8 cellular contexts compared by ENCODE assay signal in the genomic region with DNA sequence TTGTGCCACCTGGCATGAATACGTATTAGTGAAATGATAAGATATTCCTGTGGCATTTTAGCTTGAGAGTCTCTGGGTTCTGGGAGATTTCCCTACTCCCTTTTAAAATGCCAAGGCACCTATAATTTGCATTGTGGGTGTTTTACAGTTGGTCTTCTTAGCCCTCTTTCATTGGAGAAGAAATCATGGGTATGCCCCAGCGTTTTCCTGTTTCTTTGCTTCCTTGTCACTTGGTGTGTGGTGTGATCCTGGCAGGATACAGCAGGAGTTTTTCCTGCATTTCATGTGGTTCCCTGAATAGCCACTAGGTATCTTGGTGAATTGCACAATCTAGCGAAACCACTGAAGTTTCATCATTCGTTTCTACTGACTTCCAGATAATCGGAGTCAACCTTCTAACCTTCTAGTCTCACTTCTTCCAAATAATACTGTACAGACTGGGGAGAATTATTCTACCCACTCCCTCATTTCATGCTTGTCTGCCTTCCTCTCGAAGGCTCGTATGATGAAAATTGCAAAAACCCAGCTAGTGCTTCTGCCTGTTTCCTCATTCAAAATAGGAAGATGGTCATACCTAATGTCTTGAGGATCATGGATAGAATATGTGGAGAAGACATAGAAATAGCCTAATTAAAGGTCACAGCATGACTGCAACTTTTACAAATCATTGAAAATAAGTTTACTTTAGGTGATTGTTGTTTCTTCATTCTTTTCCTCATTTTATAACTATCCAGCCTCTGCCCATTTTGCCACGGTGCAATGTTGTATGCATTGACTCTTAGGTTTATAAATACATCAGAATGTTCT. TPM values are rescaled to one million over a fixed set of nuclear protein-coding genes. Genes with fewer than 3 reads are reported as not detected.
DNase-seq lines count a peak whose midpoint lies in the region; ATAC-seq lines count a peak whose summit lies in the region.

No MANE protein-coding gene starts in this region.

- H3K9me3 ChIP-seq in BLaER1, result no peaks in the 10 kb centered on the region

- peaks cover 6% of the 10 kb centered on the region; the same call in 1 of the 2 replicates for H3K36me3 ChIP-seq in BLaER1

- no peaks in the 10 kb centered on the region for H3K9me3 Mint-ChIP-seq in activated T-cell treated with anti-CD3 and anti-CD28 coated beads, Interleukin-2, amount 50 U/mL, for 72 hours
- peaks cover 0 to 2% (median under 1%) of the 10 kb centered on the region in 6 donors for H3K9me3 Mint-ChIP-seq in immature natural killer cell

- H3K4me1 ChIP-seq in BLaER1, result peaks cover 80% of the 10 kb centered on the region

- peak overlapping the region; percentile 38; the same call in 1 of the 2 replicates for H3K4me3 ChIP-seq in BLaER1

- peaks cover 62% of the 10 kb centered on the region for H4K20me1 ChIP-seq in BLaER1

- no peaks in the 10 kb centered on the region for H3K27me3 Mint-ChIP-seq in activated T-cell treated with anti-CD3 and anti-CD28 coated beads, Interleukin-2, amount 50 U/mL, for 72 hours (ENCODE audit: low read depth)
- peaks cover 80 to 86% (median 83%) of the 10 kb centered on the region in 3 donors for H3K27me3 Mint-ChIP-seq in immature natural killer cell (ENCODE audit: low read depth in 3 of 3)

- peaks cover 22% of the 10 kb centered on the region; the same call in 1 of the 2 replicates for H3K27me3 ChIP-seq in BLaER1

- peaks cover 61% of the 10 kb centered on the region for H3K4me1 Mint-ChIP-seq in activated T-cell treated with anti-CD3 and anti-CD28 coated beads, Interleukin-2, amount 50 U/mL, for 72 hours (ENCODE audit: low read depth)
- H3K4me1 Mint-ChIP-seq in immature natural killer cell, result peaks cover 73 to 76% of the 10 kb centered on the region in 2 donors

- peak overlapping the region; percentile 96 for H3K27ac Mint-ChIP-seq in activated T-cell treated with anti-CD3 and anti-CD28 coated beads, Interleukin-2, amount 50 U/mL, for 72 hours
- H3K27ac Mint-ChIP-seq in immature natural killer cell, result peak overlapping the region; percentile 94 to 100 (median 99)

- H3K27ac ChIP-seq in BLaER1, result no peak overlapping the region

- no peak overlapping the region for H3K9ac ChIP-seq in BLaER1

- no peak for ATAC-seq in activated T-cell treated with anti-CD3 and anti-CD28 coated beads, Interleukin-2, amount 50 U/mL, for 72 hours (replicated peaks in 1 of 2)
- ATAC-seq in HG02759 (IDR thresholded peaks at IDR 0.05; ENCODE audit: unreplicated experiment), result no peak

- H3K4me2 ChIP-seq in BLaER1, result peak overlapping the region; percentile 97; the same call in 1 of the 2 replicates

- H3K36me3 Mint-ChIP-seq in activated T-cell treated with anti-CD3 and anti-CD28 coated beads, Interleukin-2, amount 50 U/mL, for 72 hours (ENCODE audit: insufficient read depth in 2 of 2), result peaks cover 45 to 50% of the 10 kb centered on the region in 2 donors
- peaks cover 35 to 46% (median 43%) of the 10 kb centered on the region in 3 donors for H3K36me3 Mint-ChIP-seq in immature natural killer cell

- peak overlapping the region; percentile 93 to 97 for H3K4me3 Mint-ChIP-seq in activated T-cell treated with anti-CD3 and anti-CD28 coated beads, Interleukin-2, amount 50 U/mL, for 72 hours
- H3K4me3 Mint-ChIP-seq in immature natural killer cell, result peak overlapping the region; percentile 97 to 100 (median 100)

- DNase-seq in HT-29 (ENCODE audit: low spot score) (peak; percentile 48), immature natural killer cell (peak; percentile 29 to 35 (median 29)), stromal cell of bone marrow (ENCODE audit: low read depth) (peak; percentile 59), cortex of kidney (lab: John Stamatoyannopoulos, UW) (no peak), GM19238 (ENCODE audit: insufficient read length, low spot score) (no peak)
- no peak for DNase-seq in activated T-cell treated with anti-CD3 and anti-CD28 coated beads, Interleukin-2, amount 50 U/mL, for 72 hours

RNA-seq across cellular contexts. Expression of a gene that starts 2.7 kb away (rescaled TPM):
- total RNA-seq in HT-29 (2014; rRNA removed; shearing (Covaris generic)), result 22.1 and 26.1 TPM in 2 replicates
- 100 to 1,000 TPM; 303 to 440 TPM for total RNA-seq in activated T-cell treated with anti-CD3 and anti-CD28 coated beads, Interleukin-2, amount 50 U/mL, for 72 hours
- polyA plus RNA-seq in immature natural killer cell, result 10 to 100 TPM; 51.4 to 91.9 (median 64.4) TPM

Comparison
In these comparisons a context has a peak if more than half of its experiments do, and no peak if none do; other contexts are left out.
1. DNase-seq: peak in HT-29 (single experiment), immature natural killer cell (3 of 3) and stromal cell of bone marrow (single experiment); none in activated T-cell treated with anti-CD3 and anti-CD28 coated beads, Interleukin-2, amount 50 U/mL, for 72 hours (0 of 2), cortex of kidney (single experiment) and GM19238 (single experiment).
2. RNA of a gene that starts 2.7 kb away (total RNA-seq): 303 to 440 TPM in activated T-cell treated with anti-CD3 and anti-CD28 coated beads, Interleukin-2, amount 50 U/mL, for 72 hours; 22.1 to 26.1 TPM in HT-29; every median in the first group is over 10 times any median in the second.